ENCODE assay signal across 17 cellular contexts in the genomic region with DNA sequence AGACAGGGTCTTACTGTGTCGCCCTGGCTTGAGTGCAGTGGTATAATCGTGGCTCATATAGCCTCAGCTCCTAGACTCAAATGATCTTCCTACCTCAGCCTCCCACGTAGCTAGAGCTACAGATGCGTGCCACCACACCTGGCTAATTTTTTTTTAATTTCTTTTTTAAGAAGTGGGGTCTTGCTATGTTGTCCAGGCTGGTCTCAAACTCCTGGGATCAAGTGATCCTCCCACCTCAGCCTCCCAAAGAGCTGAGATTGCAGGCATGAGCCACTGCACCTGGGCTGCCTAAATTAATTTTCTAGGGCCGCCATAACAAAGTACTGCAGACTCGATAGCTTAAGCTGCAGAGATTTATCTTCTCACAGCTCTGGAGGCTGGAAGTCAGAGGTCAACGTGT. TPM values are rescaled to one million over a fixed set of nuclear protein-coding genes. Genes with fewer than 3 reads are reported as not detected.
"Had no signal": no experiment of that assay in that cellular context is flagged by ENCODE, and none has a peak within 500 bp of the region (broad histone marks: within the 10 kb centered on the region; RNA-seq: fewer than 3 reads in every experiment).

No MANE protein-coding gene starts in this region.

- H3K4me3 ChIP-seq: adrenal gland, lung, pancreas, skin epidermis had no signal

- H3K27ac Mint-ChIP-seq: activated naive CD4-positive, alpha-beta T cell treated with anti-CD3 and anti-CD28 coated beads, Interleukin-2, amount 50 U/mL, for 24 hours; activated T-helper 2 cell treated with anti-CD3 and anti-CD28 coated beads, Interferon-gamma antibody, Interleukin-2, Interleukin-4, amounts not matched to agents 10 μg/mL and 5 μg/mL and 100 μg/mL, durations not matched to agents 14 hours and 24 hours and 36 hours had no signal

- H3K27me3 Mint-ChIP-seq: activated naive CD4-positive, alpha-beta T cell treated with anti-CD3 and anti-CD28 coated beads, Interleukin-2, amount 50 U/mL, for 24 hours had no signal

- H3K4me1 Mint-ChIP-seq: activated naive CD4-positive, alpha-beta T cell treated with anti-CD3 and anti-CD28 coated beads, Interleukin-2, amount 50 U/mL, for 24 hours; mesothelial cell of epicardium had no signal

- H3K4me3 Mint-ChIP-seq: activated naive CD4-positive, alpha-beta T cell treated with anti-CD3 and anti-CD28 coated beads, Interleukin-2, amount 50 U/mL, for 24 hours; mesothelial cell of epicardium had no signal

- H3K9me3 ChIP-seq: adrenal gland, pancreas had no signal

- DNase-seq: activated CD4-positive, alpha-beta T cell treated with anti-CD3 and anti-CD28 coated beads, Interleukin-2, amount 50 U/mL, for 4 hours; activated CD4-positive, CD25-positive, alpha-beta regulatory T cell treated with anti-CD3 and anti-CD28 coated beads, Interleukin-2, amount 50 U/mL, for 72 hours; effector CD4-positive, alpha-beta T cell; foreskin melanocyte; head of caudate nucleus; pancreas; stimulated activated CD4-positive, alpha-beta T cell treated with anti-CD3 and anti-CD28 coated beads, Interleukin-15, amount 100 ng/mL, for 24 hours; stimulated activated CD4-positive, alpha-beta T cell treated with anti-CD3 and anti-CD28 coated beads, Interleukin-4, amount 100 ng/mL, for 24 hours; stimulated activated naive CD4-positive, alpha-beta T cell had no signal

- H3K9me3 Mint-ChIP-seq: activated naive CD4-positive, alpha-beta T cell treated with anti-CD3 and anti-CD28 coated beads, Interleukin-2, amount 50 U/mL, for 24 hours; activated T-helper 2 cell treated with anti-CD3 and anti-CD28 coated beads, Interferon-gamma antibody, Interleukin-2, Interleukin-4, amounts not matched to agents 10 μg/mL and 5 μg/mL and 100 μg/mL, durations not matched to agents 14 hours and 24 hours and 36 hours; mesothelial cell of epicardium; type B pancreatic cell had no signal

- H3K27me3 ChIP-seq: adrenal gland, pancreas had no signal

- H3K36me3 Mint-ChIP-seq: activated naive CD4-positive, alpha-beta T cell treated with anti-CD3 and anti-CD28 coated beads, Interleukin-2, amount 50 U/mL, for 24 hours had no signal

RNA-seq across cellular contexts. Expression of a gene that starts 17.7 kb away (rescaled TPM):
- total RNA-seq: activated T-helper 2 cell treated with anti-CD3 and anti-CD28 coated beads, Interferon-gamma antibody, Interleukin-2, Interleukin-4, amounts not matched to agents 10 μg/mL and 5 μg/mL and 100 μg/mL, durations not matched to agents 14 hours and 24 hours and 36 hours had no signal

RNA-seq across cellular contexts. Expression of a gene that starts 51.6 kb away (rescaled TPM):
- total RNA-seq: mesothelial cell of epicardium, renal cortical epithelial cell had no signal
